Comparison of ENCODE assay signal across 23 cellular contexts in genomic region chr13:72448082-72448481, GRCh38.
"Had no signal": no experiment of that assay in that cellular context is flagged by ENCODE, and none has a peak within 500 bp of the region (broad histone marks: within the 10 kb centered on the region; RNA-seq: fewer than 3 reads in every experiment).

No MANE protein-coding gene starts in this region.

- H3K27ac ChIP-seq: colonic mucosa, coronary artery, dorsolateral prefrontal cortex, epithelial cell of prostate, esophagus muscularis mucosa, esophagus squamous epithelium, foreskin keratinocyte, gastrocnemius medialis, gastroesophageal sphincter, heart left ventricle, heart right ventricle had no signal

- H3K36me3 ChIP-seq: colonic mucosa, esophagus muscularis mucosa, esophagus squamous epithelium, gastrocnemius medialis, gastroesophageal sphincter, heart left ventricle, heart right ventricle had no signal

- H3K4me3 ChIP-seq: colonic mucosa, coronary artery, dorsolateral prefrontal cortex, esophagus muscularis mucosa, esophagus squamous epithelium, gastrocnemius medialis, gastroesophageal sphincter, heart left ventricle, heart right ventricle had no signal

- DNase-seq: colonic mucosa; cortex of kidney; dermis blood vessel endothelial cell; dorsolateral prefrontal cortex; effector CD4-positive, alpha-beta T cell; effector CD8-positive, alpha-beta T cell; effector memory CD4-positive, alpha-beta T cell; effector memory CD8-positive, alpha-beta T cell; endodermal cell; erythroblast; esophagus squamous epithelium; foreskin fibroblast; foreskin keratinocyte; foreskin melanocyte; gastrocnemius medialis; glutamatergic neuron; head of caudate nucleus; heart left ventricle; heart right ventricle had no signal

- H3K4me1 ChIP-seq: colonic mucosa, esophagus muscularis mucosa, esophagus squamous epithelium, foreskin keratinocyte, gastrocnemius medialis, gastroesophageal sphincter, heart left ventricle, heart right ventricle had no signal

- H3K9me3 ChIP-seq: colonic mucosa, esophagus muscularis mucosa, esophagus squamous epithelium, gastrocnemius medialis, gastroesophageal sphincter had no signal
